Comparison of ENCODE assay signal across 11 cellular contexts in the genomic region with DNA sequence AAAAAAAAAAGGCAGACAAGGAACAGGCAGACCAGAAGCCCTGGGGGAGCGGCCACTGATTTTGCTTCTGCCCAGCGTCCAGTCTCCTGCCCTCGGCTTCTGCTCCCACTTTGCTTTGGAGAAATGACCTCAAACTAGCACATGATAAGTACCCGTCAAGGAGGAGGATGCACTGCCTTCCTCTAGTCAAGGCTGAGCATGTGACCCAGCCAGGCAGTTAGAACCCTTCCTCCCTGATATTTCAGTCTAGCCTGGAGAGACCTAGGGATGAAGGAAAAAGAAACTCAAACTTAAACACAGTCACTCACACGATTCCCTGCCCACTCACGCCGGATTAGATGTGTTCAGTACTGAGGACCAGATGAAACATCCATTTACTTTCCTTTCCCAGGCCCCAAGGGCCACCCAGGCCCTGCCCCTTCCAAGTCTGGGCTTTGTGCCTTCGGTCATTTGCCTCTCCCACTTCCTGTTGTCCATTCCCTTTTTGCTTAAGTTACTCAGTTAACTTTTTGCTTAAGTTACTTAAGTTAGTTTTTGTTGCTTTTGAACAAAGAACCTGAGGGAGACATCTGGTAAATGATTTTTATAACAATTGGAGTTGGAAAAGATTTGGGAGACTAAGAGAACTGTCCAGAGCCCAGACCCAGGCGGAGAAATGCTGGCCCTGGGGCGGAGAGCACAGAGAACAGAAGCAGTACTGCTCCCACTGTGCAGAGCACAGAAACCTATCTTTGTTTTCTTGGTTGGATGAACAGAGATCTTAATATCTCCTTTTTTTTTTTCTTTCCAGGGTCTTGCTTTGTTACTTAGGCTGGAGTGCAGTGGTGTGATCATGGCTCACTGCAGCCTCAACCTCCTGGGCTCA. TPM values are rescaled to one million over a fixed set of nuclear protein-coding genes. Genes with fewer than 3 reads are reported as not detected.
DNase-seq lines count a peak whose midpoint lies in the region; ATAC-seq, FAIRE-seq and TF ChIP-seq lines count a peak whose summit lies in the region.
"Had no signal": no experiment of that assay in that cellular context is flagged by ENCODE, and none has a peak within 500 bp of the region (broad histone marks: within the 10 kb centered on the region; RNA-seq: fewer than 3 reads in every experiment).

No MANE protein-coding gene starts in this region.

- H3K27ac ChIP-seq in astrocyte (ENCODE audit: low read depth, low read length) (no peak overlapping the region), PC-9 (no peak overlapping the region)

- no peaks in the 10 kb centered on the region for H3K9me2 ChIP-seq in PC-9 (ENCODE audit: insufficient read depth)

- H3K4me3 ChIP-seq in astrocyte (ENCODE audit: insufficient read depth, low read depth, low read length) (no peak overlapping the region), PC-9 (no peak overlapping the region)

- peaks cover 9% of the 10 kb centered on the region for H3K4me1 Mint-ChIP-seq in astrocyte (ENCODE audit: low read depth, unreplicated experiment)
- H3K4me1 Mint-ChIP-seq in activated CD4-positive, alpha-beta T cell treated with anti-CD3 and anti-CD28 coated beads for 36 hours: peaks cover 18% of the 10 kb centered on the region

- H3F3A ChIP-seq in PC-9 (ENCODE audit: insufficient read depth, low read depth): no peaks in the 10 kb centered on the region

- DNase-seq in AG09319 (ENCODE audit: extremely low read depth, low read depth) (peak; percentile 35), astrocyte (ENCODE audit: low read depth) (peak; percentile 22), left ventricle myocardium superior (peak; percentile 75), posterior vena cava (ENCODE audit: low spot score) (peak; percentile 89), PC-9 (no peak)
- no peak for DNase-seq in activated CD4-positive, alpha-beta T cell treated with anti-CD3 and anti-CD28 coated beads for 36 hours
- DNase-seq in activated naive CD4-positive, alpha-beta T cell treated with anti-CD3 and anti-CD28 coated beads, Interleukin-2, amount 50 U/mL, for 72 hours (ENCODE audit: low spot score in 2 of 2): no peak
- DNase-seq: BE2C, nucleus accumbens had no signal

- H3K36me3 ChIP-seq in astrocyte (ENCODE audit: insufficient read depth, low read length): no peaks in the 10 kb centered on the region
- H3K36me3 ChIP-seq in PC-9 (ENCODE audit: low read depth): no peaks in the 10 kb centered on the region
- H3K36me3 ChIP-seq: BE2C had no signal

- ATAC-seq in left ventricle myocardium superior: peak; percentile 96
- no peak for ATAC-seq in activated CD4-positive, alpha-beta T cell treated with anti-CD3 and anti-CD28 coated beads for 36 hours
- no peak for ATAC-seq in activated naive CD4-positive, alpha-beta T cell treated with anti-CD3 and anti-CD28 coated beads, Interleukin-2, amount 50 U/mL, for 72 hours
- no peak for ATAC-seq in HG03342 (IDR thresholded peaks at IDR 0.05; ENCODE audit: unreplicated experiment)

- H3K4me3 Mint-ChIP-seq in astrocyte (ENCODE audit: unreplicated experiment): no peak overlapping the region
- H3K4me3 Mint-ChIP-seq in activated CD4-positive, alpha-beta T cell treated with anti-CD3 and anti-CD28 coated beads for 36 hours: no peak overlapping the region
- H3K4me3 Mint-ChIP-seq: activated naive CD8-positive, alpha-beta T cell had no signal

- no peaks in the 10 kb centered on the region for H3K4me1 ChIP-seq in astrocyte (ENCODE audit: insufficient read depth, low read length)
- H3K4me1 ChIP-seq in PC-9 (replicated peaks; ENCODE audit: insufficient read depth): no peaks in the 10 kb centered on the region
- H3K4me1 ChIP-seq: BE2C had no signal

- peaks cover 5% of the 10 kb centered on the region for H3K27me3 Mint-ChIP-seq in astrocyte (ENCODE audit: low read depth, unreplicated experiment)
- no peaks in the 10 kb centered on the region for H3K27me3 Mint-ChIP-seq in activated CD4-positive, alpha-beta T cell treated with anti-CD3 and anti-CD28 coated beads for 36 hours

- H3K9me3 ChIP-seq in astrocyte (ENCODE audit: insufficient read depth, low read depth, low read length) (no peaks in the 10 kb centered on the region), PC-9 (ENCODE audit: insufficient read depth, low read depth) (no peaks in the 10 kb centered on the region)
- H3K9me3 ChIP-seq: BE2C had no signal

- H3K79me2 ChIP-seq in astrocyte (ENCODE audit: insufficient read depth, low read length) (no peaks in the 10 kb centered on the region), PC-9 (ENCODE audit: low read depth) (no peaks in the 10 kb centered on the region)

- no peak overlapping the region for H3K4me2 ChIP-seq in astrocyte (ENCODE audit: low read length)
- no peak overlapping the region for H3K4me2 ChIP-seq in PC-9

- POLR2A ChIA-PET in PC-9 (lab: Charles Lee; ENCODE audit: unreplicated experiment): no interaction called here
- POLR2A ChIA-PET in activated CD4-positive, alpha-beta T cell treated with anti-CD3 and anti-CD28 coated beads for 36 hours (lab: Charles Lee): no interaction called here

- no peak for TF ChIP-seq CTCF in AG09319 (IDR thresholded peaks at IDR 0.05; ENCODE audit: low read depth, low read length)
- TF ChIP-seq CTCF in astrocyte (IDR thresholded peaks at IDR 0.05; ENCODE audit: insufficient read depth, low read depth, low read length): no peak
- no peak for TF ChIP-seq CTCF in PC-9 (conservative IDR thresholded peaks at IDR 0.05)

- no peak overlapping the region for H3K27ac Mint-ChIP-seq in astrocyte (ENCODE audit: unreplicated experiment)
- H3K27ac Mint-ChIP-seq in activated CD4-positive, alpha-beta T cell treated with anti-CD3 and anti-CD28 coated beads for 36 hours: no peak overlapping the region
- H3K27ac Mint-ChIP-seq in activated naive CD4-positive, alpha-beta T cell treated with anti-CD3 and anti-CD28 coated beads, Interleukin-2, amount 50 U/mL, for 72 hours: no peak overlapping the region
- H3K27ac Mint-ChIP-seq: activated naive CD8-positive, alpha-beta T cell had no signal

- H2AFZ ChIP-seq in astrocyte (ENCODE audit: low read depth, low read length) (peak overlapping the region; percentile 5), PC-9 (no peak overlapping the region)

- H3K36me3 Mint-ChIP-seq in astrocyte (ENCODE audit: low read depth, unreplicated experiment): no peaks in the 10 kb centered on the region
- no peaks in the 10 kb centered on the region for H3K36me3 Mint-ChIP-seq in activated CD4-positive, alpha-beta T cell treated with anti-CD3 and anti-CD28 coated beads for 36 hours (ENCODE audit: low read depth)
- no peaks in the 10 kb centered on the region for H3K36me3 Mint-ChIP-seq in activated naive CD4-positive, alpha-beta T cell treated with anti-CD3 and anti-CD28 coated beads, Interleukin-2, amount 50 U/mL, for 72 hours

- H3K9ac ChIP-seq in astrocyte (ENCODE audit: low read length): no peak overlapping the region

- peaks cover 8% of the 10 kb centered on the region for H3K9me3 Mint-ChIP-seq in astrocyte (ENCODE audit: unreplicated experiment)
- H3K9me3 Mint-ChIP-seq in activated CD4-positive, alpha-beta T cell treated with anti-CD3 and anti-CD28 coated beads for 36 hours (ENCODE audit: low read depth): no peaks in the 10 kb centered on the region
- no peaks in the 10 kb centered on the region for H3K9me3 Mint-ChIP-seq in activated naive CD4-positive, alpha-beta T cell treated with anti-CD3 and anti-CD28 coated beads, Interleukin-2, amount 50 U/mL, for 72 hours

- intact Hi-C loops in left ventricle myocardium superior (cut with micrococcal nuclease): no loop called here
- intact Hi-C loops in posterior vena cava (cut with DNase I): no loop called here
- intact Hi-C loops in PC-9 (cut with micrococcal nuclease; ENCODE audit: unreplicated experiment): no loop called here
- intact Hi-C loops in activated CD4-positive, alpha-beta T cell treated with anti-CD3 and anti-CD28 coated beads for 36 hours (cut with DNase I, micrococcal nuclease): no loop called here

- no TSS peak for BruUV-seq in PC-9 (replicated peaks; lab: Mats Ljungman, UMichigan)

- no peak for FAIRE-seq in astrocyte (lab: Jason Lieb, UNC)

- CTCF ChIA-PET in PC-9 (lab: Charles Lee): no interaction called here
- CTCF ChIA-PET in activated CD4-positive, alpha-beta T cell treated with anti-CD3 and anti-CD28 coated beads for 36 hours (lab: Charles Lee): no interaction called here

- H3K27me3 ChIP-seq in astrocyte (ENCODE audit: insufficient read depth, low read length): no peaks in the 10 kb centered on the region
- no peaks in the 10 kb centered on the region for H3K27me3 ChIP-seq in PC-9 (ENCODE audit: insufficient read depth, low read depth)
- H3K27me3 ChIP-seq: BE2C had no signal

- H4K20me1 ChIP-seq in astrocyte (ENCODE audit: insufficient read depth, low read length) (no peaks in the 10 kb centered on the region), PC-9 (ENCODE audit: insufficient read depth) (no peaks in the 10 kb centered on the region)

RNA-seq across cellular contexts. Expression of a gene that starts 23.0 kb away (rescaled TPM):
- total RNA-seq in astrocyte (42.1 TPM in 2 replicates), left ventricle myocardium superior (72.2 TPM), posterior vena cava (10 to 100 TPM; 60.5 to 75.7 TPM), PC-9 (2021) (6.8 and 8.9 TPM in 2 replicates)
- 1 to 10 TPM; 5.8 to 8.2 TPM for total RNA-seq in activated CD4-positive, alpha-beta T cell treated with anti-CD3 and anti-CD28 coated beads for 36 hours
- 1 to 10 TPM; 7.2 to 9.1 TPM for total RNA-seq in activated naive CD4-positive, alpha-beta T cell treated with anti-CD3 and anti-CD28 coated beads, Interleukin-2, amount 50 U/mL, for 72 hours

Comparison
In these comparisons a context has a peak if more than half of its experiments do, and no peak if none do; other contexts are left out.
1. DNase-seq: peak in AG09319 (single experiment), astrocyte (single experiment), left ventricle myocardium superior (single experiment) and posterior vena cava (single experiment); none in PC-9 (0 of 2), activated CD4-positive, alpha-beta T cell treated with anti-CD3 and anti-CD28 coated beads for 36 hours (single experiment) and activated naive CD4-positive, alpha-beta T cell treated with anti-CD3 and anti-CD28 coated beads, Interleukin-2, amount 50 U/mL, for 72 hours (0 of 2).